In genomic region chr3:112637700-112638099, GRCh38 we compare ENCODE assay signal across 14 cellular contexts.
A peak's percentile ranks its signal among the peaks of the same experiment; 100 is the strongest.
DNase-seq lines count a peak whose midpoint lies in the region; ATAC-seq and TF ChIP-seq lines count a peak whose summit lies in the region.
"Had no signal": no experiment of that assay in that cellular context is flagged by ENCODE, and none has a peak within 500 bp of the region (broad histone marks: within the 10 kb centered on the region; RNA-seq: fewer than 3 reads in every experiment).

No MANE protein-coding gene starts in this region.

- TF ChIP-seq CTCF in HFF-Myc (IDR thresholded peaks at IDR 0.05; ENCODE audit: low read depth, low read length, missing control alignments) (no peak), choroid plexus epithelial cell (conservative IDR thresholded peaks at IDR 0.05; ENCODE audit: low read depth, low read length) (no peak)

- H3K9me3 ChIP-seq in muscle layer of colon (ENCODE audit: low read length), result no peaks in the 10 kb centered on the region
- no peaks in the 10 kb centered on the region for H3K9me3 ChIP-seq in stomach smooth muscle (ENCODE audit: control insufficient read depth in 2 of 2, low read length in 2 of 2)

- H3K4me1 ChIP-seq in muscle layer of colon (ENCODE audit: insufficient read depth, low read length) (peaks cover 85% of the 10 kb centered on the region), stomach smooth muscle (ENCODE audit: control insufficient read depth, insufficient read depth, low read length) (peaks cover 86% of the 10 kb centered on the region)

- ATAC-seq in GM19455 (IDR thresholded peaks at IDR 0.05; ENCODE audit: unreplicated experiment), result no peak
- no peak for ATAC-seq in GM18511 (IDR thresholded peaks at IDR 0.05; ENCODE audit: unreplicated experiment)
- ATAC-seq: activated CD4-positive, CD25-positive, alpha-beta regulatory T cell treated with anti-CD3 and anti-CD28 coated beads, Interleukin-2, amount 50 U/mL, for 24 hours; activated naive CD8-positive, alpha-beta T cell treated with anti-CD3 and anti-CD28 coated beads, Interleukin-2, amount 50 U/mL, for 24 hours had no signal

- H3K9ac ChIP-seq in muscle layer of colon (ENCODE audit: low read length), result peak overlapping the region; percentile 25
- H3K9ac ChIP-seq in stomach smooth muscle (ENCODE audit: low read length in 2 of 2), result peak overlapping the region; percentile 58 to 62

- H3K36me3 ChIP-seq in muscle layer of colon (ENCODE audit: insufficient read depth, low read length) (no peaks in the 10 kb centered on the region), stomach smooth muscle (ENCODE audit: control insufficient read depth in 2 of 2, insufficient read depth in 2 of 2, low read length in 2 of 2) (no peaks in the 10 kb centered on the region)

- H3K27ac ChIP-seq in muscle layer of colon (ENCODE audit: low read depth, low read length), result peak overlapping the region; percentile 93
- peak overlapping the region; percentile 92 for H3K27ac ChIP-seq in stomach smooth muscle (ENCODE audit: low read length)
- H3K27ac ChIP-seq: C4-2B had no signal

- H3K4me3 ChIP-seq in HFF-Myc (replicated peaks; ENCODE audit: low read depth, low read length) (peak overlapping the region; percentile 26), choroid plexus epithelial cell (ENCODE audit: low read depth, low read length) (peak overlapping the region; percentile 55), muscle layer of colon (ENCODE audit: low read depth in 1 of 2, low read length in 2 of 2) (peak overlapping the region; percentile 34 to 47), stomach smooth muscle (ENCODE audit: low read length in 2 of 2) (peak overlapping the region; percentile 59 to 83)

- DNase-seq in HFF-Myc (ENCODE audit: extremely low read depth, low read depth) (no peak), choroid plexus epithelial cell (ENCODE audit: low read depth) (no peak), NCI-H128 (lab: John Stamatoyannopoulos, UW; ENCODE audit: unreplicated experiment) (no peak)
- no peak for DNase-seq in activated CD4-positive, alpha-beta T cell treated with anti-CD3 and anti-CD28 coated beads for 1 hour
- DNase-seq: activated naive CD8-positive, alpha-beta T cell treated with anti-CD3 and anti-CD28 coated beads, Interleukin-2, amount 50 U/mL, for 24 hours; activated T-cell treated with anti-CD3 and anti-CD28 coated beads, Interleukin-2, amount 50 U/mL, for 48 hours; NCI-H1048; T-helper 1 cell had no signal

- H3K27me3 ChIP-seq in muscle layer of colon (ENCODE audit: control insufficient read depth in 1 of 2, insufficient read depth in 2 of 2, low read length in 2 of 2) (no peaks in the 10 kb centered on the region), stomach smooth muscle (ENCODE audit: control insufficient read depth in 1 of 2, insufficient read depth in 2 of 2, low read length in 2 of 2) (no peaks in the 10 kb centered on the region)
